8 cellular contexts compared by ENCODE assay signal in the genomic region with DNA sequence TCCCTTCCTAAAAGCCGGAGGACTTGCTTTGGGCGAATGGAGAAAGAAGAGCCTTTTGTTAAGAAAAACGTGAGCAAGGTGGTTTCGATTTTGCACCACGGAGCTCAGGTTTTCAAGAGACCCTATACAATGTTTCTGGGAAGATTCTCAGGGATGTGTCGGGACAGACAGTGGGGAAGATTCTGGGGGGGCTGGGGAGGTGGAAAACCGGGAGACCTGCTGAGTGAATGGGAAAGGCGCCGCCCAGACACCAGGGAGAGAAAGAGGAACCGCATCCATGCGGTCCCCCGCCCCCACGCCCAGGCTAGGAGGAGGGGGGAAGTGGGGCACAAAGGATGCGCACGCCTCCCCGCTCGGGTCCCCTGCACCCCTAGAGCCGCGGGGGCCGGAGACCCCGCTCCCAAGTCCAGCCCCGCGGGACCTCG. TPM values are rescaled to one million over a fixed set of nuclear protein-coding genes. Genes with fewer than 3 reads are reported as not detected.
DNase-seq lines count a peak whose midpoint lies in the region; ATAC-seq and TF ChIP-seq lines count a peak whose summit lies in the region.

No MANE protein-coding gene starts in this region.

- no peak for TF ChIP-seq CTCF in VCaP (conservative IDR thresholded peaks at IDR 0.05)

- DNase-seq in EL (peak; percentile 39), LHCN-M2 (ENCODE audit: low read depth) (peak; percentile 49), left kidney (ENCODE audit: low read depth, low spot score) (peak; percentile 83), NCI-H446 treated with DMSO at 0.1 percent for 48 hours (lab: John Stamatoyannopoulos, UW) (no peak)
- DNase-seq in central memory CD4-positive, alpha-beta T cell, result peak; percentile 47
- DNase-seq in stimulated activated CD4-positive, alpha-beta T cell treated with anti-CD3 and anti-CD28 coated beads, Interleukin-4, amount 100 ng/mL, for 24 hours, result peak; percentile 60

- ATAC-seq in GM21737 (IDR thresholded peaks at IDR 0.05; ENCODE audit: unreplicated experiment), result peak; percentile 27

- H3K27ac ChIP-seq in VCaP, result peak overlapping the region; percentile 98

RNA-seq across cellular contexts. Expression of a gene that starts 0.7 kb away (rescaled TPM):
- total RNA-seq in LHCN-M2 (2014; rRNA removed), result 130 and 167 TPM in 2 replicates
- 152 TPM for polyA plus RNA-seq in LHCN-M2 (2012)

RNA-seq across cellular contexts. Expression of a gene that starts 51.4 kb away (rescaled TPM):
- 0.29 and 0.71 TPM in 2 replicates for total RNA-seq in LHCN-M2 (2014; rRNA removed)
- polyA plus RNA-seq in LHCN-M2 (2012), result 0.75 TPM

RNA-seq across cellular contexts. Expression of a gene that starts 55.6 kb away (rescaled TPM):
- 189 and 208 TPM in 2 replicates for total RNA-seq in LHCN-M2 (2014; rRNA removed)
- 1,772 TPM for polyA plus RNA-seq in LHCN-M2 (2012)
